In genomic region chr2:179340678-179341077, GRCh38 we compare ENCODE assay signal across 8 cellular contexts.
DNase-seq lines count a peak whose midpoint lies in the region; ATAC-seq, FAIRE-seq and TF ChIP-seq lines count a peak whose summit lies in the region.

No MANE protein-coding gene starts in this region.

- WGBS in A549 (ENCODE audit: missing lambda C conversion rate) = 50% methylated on average over 4 of the region's 4 CpGs

- no peak for TF ChIP-seq EP300 in A549 (IDR thresholded peaks at IDR 0.05)

- H3K27ac ChIP-seq in A549 = no peak overlapping the region

- TF ChIP-seq CTCF in A549 (IDR thresholded peaks at IDR 0.05) = peak; percentile 30; the same call in 2 of the 3 replicates

- TF ChIP-seq POLR2A in A549 (IDR thresholded peaks at IDR 0.05; ENCODE audit: low read length) = no peak

- peak; percentile 36 to 40; a peak in 3 of 5 replicates for TF ChIP-seq RAD21 in A549 (conservative IDR thresholded peaks at IDR 0.05 in 1 of 2, IDR thresholded peaks at IDR 0.05 in 1 of 2)

- FAIRE-seq in A549 (lab: Jason Lieb, UNC) = no peak

- ATAC-seq in A549 = peak in 1 of 2 experiments; percentile 40; a peak in 1 of 6 replicates
- no peak for ATAC-seq in left colon

- no peaks in the 10 kb centered on the region for H3K9me3 ChIP-seq in A549

- CTCF ChIA-PET in A549 (lab: Yijun Ruan, JAX) = no interaction called here

- no peak overlapping the region for H3K4me2 ChIP-seq in A549

- peak in 1 of 2 experiments; percentile 26 for DNase-seq in A549 (ENCODE audit: low read depth in 1 of 2, low spot score in 1 of 2)
- peak; percentile 27 for DNase-seq in H4 (ENCODE audit: low spot score)
- DNase-seq in RKO (ENCODE audit: low spot score) = peak; percentile 20
- peak; percentile 13 for DNase-seq in glomerular visceral epithelial cell (ENCODE audit: extremely low spot score)
- no peak for DNase-seq in left colon
- no peak for DNase-seq in T1000 (lab: John Stamatoyannopoulos, UW)
- no peak for DNase-seq in NCI-H1048 (lab: John Stamatoyannopoulos, UW)
- DNase-seq in HuH-7.5 (ENCODE audit: low spot score) = no peak

- POLR2A ChIA-PET in A549 (lab: Yijun Ruan, JAX) = no interaction called here

- intact Hi-C loops in left colon (cut with DNase I, micrococcal nuclease) = no loop called here

- H3K4me1 ChIP-seq in A549 = peaks cover 13% of the 10 kb centered on the region

- no peak overlapping the region for H3K4me3 ChIP-seq in A549

TF ChIP-seq in A549, 52 proteins besides CTCF, POLR2A, EP300 and RAD21:
- TF ChIP-seq RCOR1 (IDR thresholded peaks at IDR 0.05; ENCODE audit: low read depth, low read length) (no peak), MYC (IDR thresholded peaks at IDR 0.05; ENCODE audit: borderline replicate concordance, low read length) (no peak), CBX2 (IDR thresholded peaks at IDR 0.05; ENCODE audit: borderline replicate concordance, low read depth) (no peak), SMC3 (IDR thresholded peaks at IDR 0.05) (peak; percentile 47; the same call in 2 of the 3 replicates), NPAS2 (CRISPR knock-in tag; IDR thresholded peaks at IDR 0.05; ENCODE audit: borderline replicate concordance) (no peak), PHF8 (IDR thresholded peaks at IDR 0.05; ENCODE audit: borderline replicate concordance, low read depth) (no peak)
- TF ChIP-seq, protein P1, sequence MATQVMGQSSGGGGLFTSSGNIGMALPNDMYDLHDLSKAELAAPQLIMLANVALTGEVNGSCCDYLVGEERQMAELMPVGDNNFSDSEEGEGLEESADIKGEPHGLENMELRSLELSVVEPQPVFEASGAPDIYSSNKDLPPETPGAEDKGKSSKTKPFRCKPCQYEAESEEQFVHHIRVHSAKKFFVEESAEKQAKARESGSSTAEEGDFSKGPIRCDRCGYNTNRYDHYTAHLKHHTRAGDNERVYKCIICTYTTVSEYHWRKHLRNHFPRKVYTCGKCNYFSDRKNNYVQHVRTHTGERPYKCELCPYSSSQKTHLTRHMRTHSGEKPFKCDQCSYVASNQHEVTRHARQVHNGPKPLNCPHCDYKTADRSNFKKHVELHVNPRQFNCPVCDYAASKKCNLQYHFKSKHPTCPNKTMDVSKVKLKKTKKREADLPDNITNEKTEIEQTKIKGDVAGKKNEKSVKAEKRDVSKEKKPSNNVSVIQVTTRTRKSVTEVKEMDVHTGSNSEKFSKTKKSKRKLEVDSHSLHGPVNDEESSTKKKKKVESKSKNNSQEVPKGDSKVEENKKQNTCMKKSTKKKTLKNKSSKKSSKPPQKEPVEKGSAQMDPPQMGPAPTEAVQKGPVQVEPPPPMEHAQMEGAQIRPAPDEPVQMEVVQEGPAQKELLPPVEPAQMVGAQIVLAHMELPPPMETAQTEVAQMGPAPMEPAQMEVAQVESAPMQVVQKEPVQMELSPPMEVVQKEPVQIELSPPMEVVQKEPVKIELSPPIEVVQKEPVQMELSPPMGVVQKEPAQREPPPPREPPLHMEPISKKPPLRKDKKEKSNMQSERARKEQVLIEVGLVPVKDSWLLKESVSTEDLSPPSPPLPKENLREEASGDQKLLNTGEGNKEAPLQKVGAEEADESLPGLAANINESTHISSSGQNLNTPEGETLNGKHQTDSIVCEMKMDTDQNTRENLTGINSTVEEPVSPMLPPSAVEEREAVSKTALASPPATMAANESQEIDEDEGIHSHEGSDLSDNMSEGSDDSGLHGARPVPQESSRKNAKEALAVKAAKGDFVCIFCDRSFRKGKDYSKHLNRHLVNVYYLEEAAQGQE (IDR thresholded peaks at IDR 0.05) = no peak
TF ChIP-seq in A549: peak in this region for 1.

Comparison
In these comparisons a context has a peak if more than half of its experiments do, and no peak if none do; other contexts are left out.
1. DNase-seq: peak in H4 (single experiment), RKO (single experiment) and glomerular visceral epithelial cell (single experiment); none in left colon (0 of 2), T1000 (single experiment), NCI-H1048 (single experiment) and HuH-7.5 (single experiment).